ENCODE assay signal across 26 cellular contexts in the genomic region with DNA sequence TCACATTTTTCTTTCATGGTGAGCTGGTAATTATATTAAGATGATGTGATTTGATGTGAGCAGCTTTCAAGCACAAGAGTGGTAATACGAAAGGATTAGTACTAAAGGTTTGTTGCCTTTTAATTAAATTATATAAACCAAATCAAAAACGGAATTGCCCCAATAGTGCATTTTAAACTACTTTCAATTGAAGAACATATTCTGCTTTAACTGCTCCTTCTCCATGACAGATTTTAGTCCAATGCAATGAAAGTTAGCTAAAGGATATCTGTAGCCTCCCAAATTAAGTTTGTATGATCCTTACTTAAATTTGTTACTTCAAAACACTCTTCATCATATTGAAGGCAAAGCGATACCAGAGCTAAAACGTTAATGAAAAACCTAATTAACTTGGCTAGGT.
DNase-seq lines count a peak whose midpoint lies in the region; ATAC-seq, FAIRE-seq and TF ChIP-seq lines count a peak whose summit lies in the region.
"Had no signal": no experiment of that assay in that cellular context is flagged by ENCODE, and none has a peak within 500 bp of the region (broad histone marks: within the 10 kb centered on the region; RNA-seq: fewer than 3 reads in every experiment).

No MANE protein-coding gene starts in this region.

- H3K9me3 Mint-ChIP-seq in astrocyte (ENCODE audit: unreplicated experiment): no peaks in the 10 kb centered on the region

- no peaks in the 10 kb centered on the region for H3K79me2 ChIP-seq in SK-N-SH (ENCODE audit: insufficient read depth)
- H3K79me2 ChIP-seq in astrocyte (ENCODE audit: insufficient read depth, low read length): no peaks in the 10 kb centered on the region

- CTCF ChIA-PET in SK-N-SH (lab: Yijun Ruan, JAX): no interaction called here

- H4K20me1 ChIP-seq in SK-N-SH (ENCODE audit: insufficient read depth) (no peaks in the 10 kb centered on the region), astrocyte (ENCODE audit: insufficient read depth, low read length) (no peaks in the 10 kb centered on the region)

- H3K36me3 Mint-ChIP-seq in astrocyte (ENCODE audit: low read depth, unreplicated experiment): no peaks in the 10 kb centered on the region
- H3K36me3 Mint-ChIP-seq: CD14-positive monocyte; CD4-positive, alpha-beta memory T cell; CD4-positive, CD25-positive, alpha-beta regulatory T cell; CD8-positive, alpha-beta memory T cell had no signal

- no peak overlapping the region for H3K4me3 Mint-ChIP-seq in astrocyte (ENCODE audit: unreplicated experiment)
- H3K4me3 Mint-ChIP-seq: CD14-positive monocyte; CD4-positive, alpha-beta memory T cell; CD4-positive, CD25-positive, alpha-beta regulatory T cell; CD8-positive, alpha-beta memory T cell had no signal

- H3K4me2 ChIP-seq in SK-N-SH: no peak overlapping the region
- H3K4me2 ChIP-seq in astrocyte (ENCODE audit: low read length): no peak overlapping the region
- H3K4me2 ChIP-seq: BLaER1 had no signal

- H3K4me1 ChIP-seq in SK-N-SH (ENCODE audit: control insufficient read depth in 1 of 2, insufficient read depth in 2 of 2, low read depth in 1 of 2, low read length in 1 of 2) (no peaks in the 10 kb centered on the region; a peak in 1 of 4 replicates), astrocyte (ENCODE audit: insufficient read depth, low read length) (no peaks in the 10 kb centered on the region)
- H3K4me1 ChIP-seq: BLaER1 had no signal

- H3K27ac ChIP-seq in SK-N-SH (ENCODE audit: low read depth in 2 of 2, low read length in 1 of 2): no peak overlapping the region
- H3K27ac ChIP-seq in astrocyte (ENCODE audit: low read depth, low read length): no peak overlapping the region
- H3K27ac ChIP-seq: 22Rv1, BLaER1 had no signal

- no peaks in the 10 kb centered on the region for H3F3A ChIP-seq in SK-N-SH (replicated peaks; ENCODE audit: insufficient read depth)

- H3K27ac Mint-ChIP-seq in astrocyte (ENCODE audit: unreplicated experiment): no peak overlapping the region
- H3K27ac Mint-ChIP-seq: CD14-positive monocyte; CD4-positive, alpha-beta memory T cell; CD4-positive, CD25-positive, alpha-beta regulatory T cell; CD8-positive, alpha-beta memory T cell had no signal

- H3K27me3 Mint-ChIP-seq in astrocyte (ENCODE audit: low read depth, unreplicated experiment): no peaks in the 10 kb centered on the region
- H3K27me3 Mint-ChIP-seq: CD4-positive, alpha-beta memory T cell; CD4-positive, CD25-positive, alpha-beta regulatory T cell; CD8-positive, alpha-beta memory T cell had no signal

- ATAC-seq in SK-N-SH treated with all-trans-retinoic acid at 6 μM for 48 hours: no peak
- no peak for ATAC-seq in HG03135 (IDR thresholded peaks at IDR 0.05; ENCODE audit: unreplicated experiment)
- ATAC-seq: GM12878 had no signal

- whole genome bisulfite sequencing in SK-N-SH (ENCODE audit: low lambda C conversion rate): 21% methylated on average over 4 of the region's 4 CpGs

- no peak for TF ChIP-seq EP300 in SK-N-SH (IDR thresholded peaks at IDR 0.05; ENCODE audit: borderline replicate concordance in 1 of 2, low read depth in 1 of 2, low read length in 1 of 2)

- no peaks in the 10 kb centered on the region for H3K9me3 ChIP-seq in SK-N-SH
- no peaks in the 10 kb centered on the region for H3K9me3 ChIP-seq in astrocyte (ENCODE audit: insufficient read depth, low read depth, low read length)
- H3K9me3 ChIP-seq: BE2C, BLaER1 had no signal

- no peak for TF ChIP-seq CTCF in SK-N-SH (IDR thresholded peaks at IDR 0.05)
- no peak for TF ChIP-seq CTCF in astrocyte (IDR thresholded peaks at IDR 0.05; ENCODE audit: insufficient read depth, low read depth, low read length)
- TF ChIP-seq CTCF in retinal pigment epithelial cell (conservative IDR thresholded peaks at IDR 0.05; ENCODE audit: low read depth, low read length): no peak

- H3K4me1 Mint-ChIP-seq in astrocyte (ENCODE audit: low read depth, unreplicated experiment): peaks cover 4% of the 10 kb centered on the region
- H3K4me1 Mint-ChIP-seq: CD14-positive monocyte; CD4-positive, alpha-beta memory T cell; CD4-positive, CD25-positive, alpha-beta regulatory T cell; CD8-positive, alpha-beta memory T cell had no signal

- no peak for TF ChIP-seq RAD21 in SK-N-SH (IDR thresholded peaks at IDR 0.05; ENCODE audit: low read length)

- H3K4me3 ChIP-seq in SK-N-SH (ENCODE audit: low read depth in 2 of 2, low read length in 1 of 2) (no peak overlapping the region), astrocyte (ENCODE audit: insufficient read depth, low read depth, low read length) (no peak overlapping the region), retinal pigment epithelial cell (ENCODE audit: low read length) (no peak overlapping the region)
- H3K4me3 ChIP-seq: BLaER1, GM12878 had no signal

- POLR2A ChIA-PET in SK-N-SH (lab: Yijun Ruan, JAX): no interaction called here

- H2AFZ ChIP-seq in SK-N-SH (ENCODE audit: low read depth): no peak overlapping the region
- no peak overlapping the region for H2AFZ ChIP-seq in astrocyte (ENCODE audit: low read depth, low read length)

- FAIRE-seq in astrocyte (lab: Jason Lieb, UNC): peak; percentile 39
- FAIRE-seq in HTR-8/SVneo (lab: Jason Lieb, UNC): no peak
- FAIRE-seq: GM12878, GM12892, GM18507 had no signal

- H3K27me3 ChIP-seq in SK-N-SH (ENCODE audit: insufficient read depth): no peaks in the 10 kb centered on the region
- H3K27me3 ChIP-seq in astrocyte (ENCODE audit: insufficient read depth, low read length): no peaks in the 10 kb centered on the region
- H3K27me3 ChIP-seq: BE2C had no signal

- DNase-seq in SK-N-SH (no peak), astrocyte (ENCODE audit: low read depth) (no peak), retinal pigment epithelial cell (ENCODE audit: low read depth) (peak; percentile 7), HTR-8/SVneo (ENCODE audit: insufficient read length, low spot score) (no peak)
- DNase-seq: ACHN; C1 segment of cervical spinal cord; CD4-positive, alpha-beta memory T cell; CD4-positive, CD25-positive, alpha-beta regulatory T cell; CD8-positive, alpha-beta memory T cell; COR-L47; DMS 273 treated with DMSO at 0.1 percent for 48 hours; DMS153; DMS53; DMS79; DND-41; EL; GDM1 had no signal

- H3K9me2 ChIP-seq in SK-N-SH: no peaks in the 10 kb centered on the region

- H3K9ac ChIP-seq in SK-N-SH: no peak overlapping the region
- no peak overlapping the region for H3K9ac ChIP-seq in astrocyte (ENCODE audit: low read length)
- H3K9ac ChIP-seq: BLaER1 had no signal

- H3K36me3 ChIP-seq in SK-N-SH (replicated peaks in 1 of 2; ENCODE audit: control insufficient read depth in 1 of 2, insufficient read depth in 2 of 2, low read length in 1 of 2): no peaks in the 10 kb centered on the region
- no peaks in the 10 kb centered on the region for H3K36me3 ChIP-seq in astrocyte (ENCODE audit: insufficient read depth, low read length)
- H3K36me3 ChIP-seq: BE2C, BLaER1 had no signal

TF ChIP-seq in SK-N-SH, 30 proteins besides CTCF, POLR2A, EP300 and RAD21:
- TF ChIP-seq FOXM1 (IDR thresholded peaks at IDR 0.05; ENCODE audit: low read depth) (no peak), NFIC (IDR thresholded peaks at IDR 0.05; ENCODE audit: borderline replicate concordance) (no peak), NRF1 (IDR thresholded peaks at IDR 0.05; ENCODE audit: low read depth, low read length) (no peak), GATA2 (CRISPR knock-in tag; IDR thresholded peaks at IDR 0.05) (peak; percentile 30; the same call in 1 of the 2 replicates), GABPA (IDR thresholded peaks at IDR 0.05; ENCODE audit: low read depth) (no peak)

TF ChIP-seq in SK-N-SH treated with all-trans-retinoic acid at 6 μM for 48 hours, 23 proteins besides CTCF, POLR2A, EP300 and RAD21 (continues in another document):
- no peak for TF ChIP-seq CSDC2 (CRISPR knock-in tag; IDR thresholded peaks at IDR 0.05)
- TF ChIP-seq ZNF8 (CRISPR knock-in tag; IDR thresholded peaks at IDR 0.05): no peak
- TF ChIP-seq ZC3H10 (CRISPR knock-in tag; IDR thresholded peaks at IDR 0.05): no peak
- no peak for TF ChIP-seq ARNTL (CRISPR knock-in tag; IDR thresholded peaks at IDR 0.05; ENCODE audit: borderline replicate concordance, low read depth)
- TF ChIP-seq GLIS3 (CRISPR knock-in tag; IDR thresholded peaks at IDR 0.05): no peak
- no peak for TF ChIP-seq RARB (CRISPR knock-in tag; IDR thresholded peaks at IDR 0.05)
- no peak for TF ChIP-seq ZFP3 (CRISPR knock-in tag; IDR thresholded peaks at IDR 0.05)
- no peak for TF ChIP-seq TCF4 (CRISPR knock-in tag; IDR thresholded peaks at IDR 0.05; ENCODE audit: borderline replicate concordance)
- TF ChIP-seq ESRRG (CRISPR knock-in tag; IDR thresholded peaks at IDR 0.05): no peak
- TF ChIP-seq OSR1 (CRISPR knock-in tag; IDR thresholded peaks at IDR 0.05): no peak
- TF ChIP-seq SNAI2 (CRISPR knock-in tag; IDR thresholded peaks at IDR 0.05): no peak
- TF ChIP-seq ZNF70 (CRISPR knock-in tag; IDR thresholded peaks at IDR 0.05): no peak
- TF ChIP-seq, protein P1, sequence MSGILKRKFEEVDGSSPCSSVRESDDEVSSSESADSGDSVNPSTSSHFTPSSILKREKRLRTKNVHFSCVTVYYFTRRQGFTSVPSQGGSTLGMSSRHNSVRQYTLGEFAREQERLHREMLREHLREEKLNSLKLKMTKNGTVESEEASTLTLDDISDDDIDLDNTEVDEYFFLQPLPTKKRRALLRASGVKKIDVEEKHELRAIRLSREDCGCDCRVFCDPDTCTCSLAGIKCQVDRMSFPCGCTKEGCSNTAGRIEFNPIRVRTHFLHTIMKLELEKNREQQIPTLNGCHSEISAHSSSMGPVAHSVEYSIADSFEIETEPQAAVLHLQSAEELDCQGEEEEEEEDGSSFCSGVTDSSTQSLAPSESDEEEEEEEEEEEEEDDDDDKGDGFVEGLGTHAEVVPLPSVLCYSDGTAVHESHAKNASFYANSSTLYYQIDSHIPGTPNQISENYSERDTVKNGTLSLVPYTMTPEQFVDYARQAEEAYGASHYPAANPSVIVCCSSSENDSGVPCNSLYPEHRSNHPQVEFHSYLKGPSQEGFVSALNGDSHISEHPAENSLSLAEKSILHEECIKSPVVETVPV (CRISPR knock-in tag; IDR thresholded peaks at IDR 0.05): no peak
- TF ChIP-seq TOX (CRISPR knock-in tag; IDR thresholded peaks at IDR 0.05; ENCODE audit: borderline replicate concordance): no peak
- TF ChIP-seq, protein P2, sequence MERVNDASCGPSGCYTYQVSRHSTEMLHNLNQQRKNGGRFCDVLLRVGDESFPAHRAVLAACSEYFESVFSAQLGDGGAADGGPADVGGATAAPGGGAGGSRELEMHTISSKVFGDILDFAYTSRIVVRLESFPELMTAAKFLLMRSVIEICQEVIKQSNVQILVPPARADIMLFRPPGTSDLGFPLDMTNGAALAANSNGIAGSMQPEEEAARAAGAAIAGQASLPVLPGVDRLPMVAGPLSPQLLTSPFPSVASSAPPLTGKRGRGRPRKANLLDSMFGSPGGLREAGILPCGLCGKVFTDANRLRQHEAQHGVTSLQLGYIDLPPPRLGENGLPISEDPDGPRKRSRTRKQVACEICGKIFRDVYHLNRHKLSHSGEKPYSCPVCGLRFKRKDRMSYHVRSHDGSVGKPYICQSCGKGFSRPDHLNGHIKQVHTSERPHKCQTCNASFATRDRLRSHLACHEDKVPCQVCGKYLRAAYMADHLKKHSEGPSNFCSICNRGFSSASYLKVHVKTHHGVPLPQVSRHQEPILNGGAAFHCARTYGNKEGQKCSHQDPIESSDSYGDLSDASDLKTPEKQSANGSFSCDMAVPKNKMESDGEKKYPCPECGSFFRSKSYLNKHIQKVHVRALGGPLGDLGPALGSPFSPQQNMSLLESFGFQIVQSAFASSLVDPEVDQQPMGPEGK (CRISPR knock-in tag; IDR thresholded peaks at IDR 0.05; ENCODE audit: borderline replicate concordance): no peak
